In the genomic region with DNA sequence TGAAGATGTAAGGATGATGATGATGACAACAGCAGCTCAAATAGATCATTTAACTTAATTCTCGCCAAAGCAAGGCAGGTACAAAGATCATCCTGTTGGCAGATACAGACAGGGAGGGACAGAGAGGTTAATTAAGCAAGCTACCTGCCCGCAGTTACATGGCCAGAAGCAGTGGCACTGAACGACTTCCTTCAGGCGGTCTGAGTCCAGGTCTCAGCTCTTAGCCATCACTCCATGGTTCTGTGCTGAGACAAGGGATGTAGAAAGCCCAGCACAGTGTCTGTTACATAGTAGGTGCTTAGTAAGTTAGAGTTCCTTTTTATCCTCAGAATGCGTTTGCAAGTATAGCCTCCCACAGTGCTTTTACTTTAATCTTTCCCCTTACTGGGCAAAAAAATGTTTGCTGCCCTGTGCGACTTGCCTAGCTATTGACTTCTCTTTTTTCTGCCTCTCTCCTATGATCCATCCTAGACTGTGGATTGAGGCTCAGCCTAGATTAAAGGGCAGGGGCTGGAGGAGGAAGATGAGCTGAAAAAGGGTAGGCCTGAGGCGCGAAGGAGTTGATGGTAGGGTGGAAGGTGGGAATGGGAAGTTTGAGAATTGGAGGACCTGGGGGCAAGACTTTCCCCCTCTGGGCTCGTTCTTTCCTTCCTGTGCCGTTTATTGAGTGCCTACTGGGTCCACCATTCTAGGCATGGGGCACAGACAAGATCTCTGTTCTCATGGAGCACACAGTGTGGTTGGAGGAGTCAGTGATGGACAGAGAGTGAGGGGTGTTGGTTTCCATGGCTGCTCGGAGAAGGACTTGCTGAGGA, we compare ENCODE assay signal across 8 cellular contexts.
DNase-seq lines count a peak whose midpoint lies in the region; TF ChIP-seq lines count a peak whose summit lies in the region.
"Had no signal": no experiment of that assay in that cellular context is flagged by ENCODE, and none has a peak within 500 bp of the region (broad histone marks: within the 10 kb centered on the region; RNA-seq: fewer than 3 reads in every experiment).

No MANE protein-coding gene starts in this region.

- no peak overlapping the region for H2AFZ ChIP-seq in Karpas-422 (ENCODE audit: low read length)

- peaks cover 62% of the 10 kb centered on the region for H3K79me2 ChIP-seq in Karpas-422 (ENCODE audit: low read length)

- peak overlapping the region; percentile 90 for H3K9ac ChIP-seq in Karpas-422 (ENCODE audit: low read length)

- POLR2A ChIA-PET in CD8-positive, alpha-beta memory T cell (lab: Charles Lee), result interaction anchor here (0.6 to 1.8 kb wide), 5 partner anchors 13 to 260 kb away, joined by 3 to 5 read pairs (median 3); a partner anchor contains a TSS

- peak overlapping the region; percentile 14 to 75 (median 40) for H3K4me3 Mint-ChIP-seq in CD8-positive, alpha-beta memory T cell
- peak overlapping the region in 4 of 5 experiments; percentile 19 to 76 (median 39) for H3K4me3 Mint-ChIP-seq in brain

- no peaks in the 10 kb centered on the region for H3K9me3 ChIP-seq in CD8-positive, alpha-beta memory T cell (ENCODE audit: low read length)
- peaks cover 17% of the 10 kb centered on the region for H3K9me3 ChIP-seq in Karpas-422 (ENCODE audit: low read length)
- H3K9me3 ChIP-seq in neutrophil, result no peaks in the 10 kb centered on the region

- CTCF ChIA-PET in CD8-positive, alpha-beta memory T cell (lab: Charles Lee), result interaction anchor here (0.6 to 11.1 kb wide), 26 partner anchors 8 to 254 kb away, joined by 3 to 210 read pairs (median 4); no protein-coding TSS in a partner anchor

- peak overlapping the region; percentile 90 for H3K4me2 ChIP-seq in Karpas-422 (ENCODE audit: low read depth, low read length, poor library complexity, severe bottlenecking)

- TF ChIP-seq CTCF in brain (conservative IDR thresholded peaks at IDR 0.05) (no peak), neutrophil (IDR thresholded peaks at IDR 0.05) (no peak)

- no peaks in the 10 kb centered on the region for H4K20me1 ChIP-seq in Karpas-422 (ENCODE audit: insufficient read depth, low read depth, low read length)

- H3K27me3 ChIP-seq in CD8-positive, alpha-beta memory T cell (ENCODE audit: insufficient read depth, low read length, poor library complexity, severe bottlenecking), result no peaks in the 10 kb centered on the region
- H3K27me3 ChIP-seq in Karpas-422 (ENCODE audit: low read length) (no peaks in the 10 kb centered on the region), neutrophil (no peaks in the 10 kb centered on the region)

- no peaks in the 10 kb centered on the region for H3K9me2 ChIP-seq in Karpas-422 (replicated peaks; ENCODE audit: insufficient read depth, low read length)

- no peak overlapping the region for H3K27ac ChIP-seq in CD8-positive, alpha-beta memory T cell (ENCODE audit: low read depth, low read length)
- H3K27ac ChIP-seq in Karpas-422 (ENCODE audit: low read length) (peak overlapping the region; percentile 99), neutrophil (peak overlapping the region; percentile 78)

- H3K4me3 ChIP-seq in CD8-positive, alpha-beta memory T cell (ENCODE audit: low read length), result no peak overlapping the region
- H3K4me3 ChIP-seq in Karpas-422 (ENCODE audit: low read length) (peak overlapping the region; percentile 42), neutrophil (ENCODE audit: low read depth in 1 of 2, low read length in 1 of 2) (no peak overlapping the region)

- H3K27me3 Mint-ChIP-seq in CD8-positive, alpha-beta memory T cell, result no peaks in the 10 kb centered on the region
- H3K27me3 Mint-ChIP-seq in brain, result no peaks in the 10 kb centered on the region

- no peaks in the 10 kb centered on the region for H3K36me3 ChIP-seq in CD8-positive, alpha-beta memory T cell (ENCODE audit: insufficient read depth, low read length)
- H3K36me3 ChIP-seq in Karpas-422 (ENCODE audit: insufficient read depth, low read length) (peaks cover 28% of the 10 kb centered on the region), neutrophil (peaks cover 10% of the 10 kb centered on the region)

- no peak for DNase-seq in CD8-positive, alpha-beta memory T cell
- DNase-seq in Karpas-422 (peak; percentile 73), H4 (ENCODE audit: low spot score) (no peak), Kasumi-1 (lab: John Stamatoyannopoulos, UW) (no peak)
- no peak for DNase-seq in stimulated activated CD4-positive, alpha-beta T cell treated with anti-CD3 and anti-CD28 coated beads, Interleukin-2, amount 100 ng/mL, for 24 hours
- DNase-seq: activated effector memory CD4-positive, alpha-beta T cell treated with anti-CD3 and anti-CD28 coated beads, Interleukin-2, amount 50 U/mL, for 16 hours had no signal

- peaks cover 50 to 62% (median 56%) of the 10 kb centered on the region in 3 donors for H3K4me1 Mint-ChIP-seq in CD8-positive, alpha-beta memory T cell
- peaks cover 33% of the 10 kb centered on the region for H3K4me1 Mint-ChIP-seq in brain

- peaks cover 37% of the 10 kb centered on the region for H3K4me1 ChIP-seq in CD8-positive, alpha-beta memory T cell (ENCODE audit: insufficient read depth, low read length)
- peaks cover 73% of the 10 kb centered on the region for H3K4me1 ChIP-seq in Karpas-422 (ENCODE audit: low read length)
- peaks cover 55 to 67% of the 10 kb centered on the region in 2 experiments for H3K4me1 ChIP-seq in neutrophil (ENCODE audit: control insufficient read depth in 1 of 2, insufficient read depth in 1 of 2, low read depth in 1 of 2, low read length in 1 of 2)

- H3K36me3 Mint-ChIP-seq in CD8-positive, alpha-beta memory T cell, result peaks cover 3 to 19% (median 3%) of the 10 kb centered on the region in 3 donors
- peaks cover 10% of the 10 kb centered on the region for H3K36me3 Mint-ChIP-seq in brain

- H3K27ac Mint-ChIP-seq in CD8-positive, alpha-beta memory T cell, result peak overlapping the region; percentile 45 to 94 (median 86)
- peak overlapping the region; percentile 70 to 93 (median 91) for H3K27ac Mint-ChIP-seq in brain

- no peaks in the 10 kb centered on the region for H3K9me3 Mint-ChIP-seq in CD8-positive, alpha-beta memory T cell
- H3K9me3 Mint-ChIP-seq in brain, result peaks cover 0 to 7% (median 0%) of the 10 kb centered on the region in 5 experiments
